12 cellular contexts compared by ENCODE assay signal in the genomic region with DNA sequence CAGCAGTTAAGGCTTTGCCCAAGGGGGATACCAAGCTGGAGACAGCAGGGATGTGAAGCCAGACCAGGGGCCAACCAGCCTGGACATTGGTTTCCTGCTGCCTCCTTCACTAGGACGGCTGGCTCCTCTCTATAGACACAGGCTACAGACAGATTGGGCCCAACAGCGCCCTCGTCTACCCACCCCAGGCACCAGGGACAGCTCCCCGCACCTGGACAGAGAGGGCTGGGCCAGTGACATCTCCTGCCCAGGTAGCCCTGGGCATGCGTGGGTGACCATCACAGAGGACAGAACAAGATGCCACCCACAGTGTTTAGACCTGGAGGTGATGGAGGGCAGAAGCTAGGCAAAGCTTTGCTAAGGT. TPM values are rescaled to one million over a fixed set of nuclear protein-coding genes. Genes with fewer than 3 reads are reported as not detected.
DNase-seq lines count a peak whose midpoint lies in the region; ATAC-seq and TF ChIP-seq lines count a peak whose summit lies in the region.
"Had no signal": no experiment of that assay in that cellular context is flagged by ENCODE, and none has a peak within 500 bp of the region (broad histone marks: within the 10 kb centered on the region; RNA-seq: fewer than 3 reads in every experiment).

No MANE protein-coding gene starts in this region.

- ATAC-seq in heart right ventricle (peak in 1 of 8 donors; percentile 4), left ventricle myocardium superior (no peak), upper lobe of right lung (no peak), HG03565 (IDR thresholded peaks at IDR 0.05; ENCODE audit: unreplicated experiment) (no peak), GM19452 (IDR thresholded peaks at IDR 0.05; ENCODE audit: unreplicated experiment) (no peak)

- 91 to 93% methylated on average over 5 of the region's 5 CpGs for WGBS in heart right ventricle, 2 donors

- no peak overlapping the region for H3K9ac ChIP-seq in duodenal mucosa (ENCODE audit: low read depth in 1 of 2, low read length in 2 of 2)

- DNase-seq in heart right ventricle, result no peak
- no peak for DNase-seq in left ventricle myocardium superior
- DNase-seq in mesothelial cell of epicardium (ENCODE audit: low spot score in 2 of 2, unreplicated experiment in 2 of 2), result no peak
- DNase-seq in upper lobe of right lung, result no peak
- DNase-seq in T-helper 2 cell, result no peak
- DNase-seq: ACHN, NCI-H446 treated with DMSO at 0.1 percent for 48 hours, SHP77, WERI-Rb-1 had no signal

- no peaks in the 10 kb centered on the region for H3K36me3 Mint-ChIP-seq in mesothelial cell of epicardium

- TF ChIP-seq CTCF in heart right ventricle (IDR thresholded peaks at IDR 0.05) (no peak), mesothelial cell of epicardium (IDR thresholded peaks at IDR 0.05; ENCODE audit: unreplicated experiment) (no peak), upper lobe of right lung (IDR thresholded peaks at IDR 0.05) (no peak)

- no peaks in the 10 kb centered on the region for H3K9me3 Mint-ChIP-seq in mesothelial cell of epicardium

- H3K27ac ChIP-seq in heart right ventricle (peak overlapping the region in 6 of 10 donors; percentile 82 to 92 (median 86)), duodenal mucosa (ENCODE audit: low read depth, low read length) (peak overlapping the region; percentile 26), upper lobe of right lung (peak overlapping the region; percentile 55)
- H3K27ac ChIP-seq: WERI-Rb-1 had no signal

- H3K36me3 ChIP-seq in heart right ventricle (peaks cover 0 to 3% (median 0%) of the 10 kb centered on the region in 9 donors), duodenal mucosa (ENCODE audit: control insufficient read depth in 1 of 2, insufficient read depth in 2 of 2, low read length in 2 of 2) (no peaks in the 10 kb centered on the region), upper lobe of right lung (no peaks in the 10 kb centered on the region)
- H3K36me3 ChIP-seq: WERI-Rb-1 had no signal

- H3K27ac Mint-ChIP-seq in mesothelial cell of epicardium, result no peak overlapping the region

- H3K4me3 ChIP-seq in heart right ventricle (peak overlapping the region in 9 of 10 donors; percentile 58 to 74 (median 67)), duodenal mucosa (ENCODE audit: low read depth in 1 of 2, low read length in 2 of 2) (peak overlapping the region; percentile 45 to 51), upper lobe of right lung (peak overlapping the region; percentile 57)

- H3K27me3 Mint-ChIP-seq in mesothelial cell of epicardium (ENCODE audit: low read depth), result peaks cover 36% of the 10 kb centered on the region

- H3K27me3 ChIP-seq in heart right ventricle (peaks cover 0 to 69% (median 7%) of the 10 kb centered on the region in 7 donors), duodenal mucosa (ENCODE audit: control insufficient read depth in 1 of 2, insufficient read depth in 2 of 2, low read length in 2 of 2) (peaks cover 36 to 49% of the 10 kb centered on the region in 2 donors), upper lobe of right lung (peaks cover 15% of the 10 kb centered on the region)

- H3K4me1 Mint-ChIP-seq in mesothelial cell of epicardium, result peaks cover 11% of the 10 kb centered on the region

- H3K4me1 ChIP-seq in heart right ventricle, result peaks cover 6 to 60% (median 41%) of the 10 kb centered on the region in 9 donors
- H3K4me1 ChIP-seq in duodenal mucosa (ENCODE audit: control insufficient read depth in 1 of 2, insufficient read depth in 2 of 2, low read length in 2 of 2), result peaks cover 0 to 4% of the 10 kb centered on the region in 2 donors
- no peaks in the 10 kb centered on the region for H3K4me1 ChIP-seq in upper lobe of right lung

- H3K4me3 Mint-ChIP-seq in mesothelial cell of epicardium, result peak overlapping the region; percentile 69

- intact Hi-C loops in heart right ventricle (cut with DNase I), result loop anchor here in 1 of 10 donors (5.0 kb wide), 1 partner anchor 40 kb away; no protein-coding TSS in a partner anchor
- intact Hi-C loops in left ventricle myocardium superior (cut with micrococcal nuclease), result no loop called here
- intact Hi-C loops in upper lobe of right lung (cut with DNase I), result no loop called here

- no peaks in the 10 kb centered on the region for H3K9me3 ChIP-seq in heart right ventricle
- H3K9me3 ChIP-seq in duodenal mucosa (ENCODE audit: control insufficient read depth in 1 of 2, low read length in 2 of 2), result no peaks in the 10 kb centered on the region
- H3K9me3 ChIP-seq in upper lobe of right lung, result no peaks in the 10 kb centered on the region

RNA-seq across cellular contexts. Expression of a gene that starts 1.2 kb away (rescaled TPM):
- total RNA-seq in heart right ventricle, result 1,000 to 10,000 TPM in 1 of 10 donors, 100 to 1,000 TPM in 9; 314 to 1,034 (median 652) TPM
- polyA plus RNA-seq in heart right ventricle, result 100 to 1,000 TPM; 113 to 254 TPM
- 657 TPM for total RNA-seq in left ventricle myocardium superior
- 29.5 to 30.0 TPM (median 29.7 TPM) in 3 replicates for total RNA-seq in mesothelial cell of epicardium
- 217 TPM for total RNA-seq in upper lobe of right lung

Comparison
In these comparisons a context has a peak if more than half of its experiments do, and no peak if none do; other contexts are left out.
1. H3K27ac ChIP-seq: peak in every context shown above with its lines; median percentile 86 in heart right ventricle; 55 in upper lobe of right lung; 26 in duodenal mucosa.